In genomic region chr18:21505231-21505630, GRCh38 we compare ENCODE assay signal across 35 cellular contexts.
"Had no signal": no experiment of that assay in that cellular context is flagged by ENCODE, and none has a peak within 500 bp of the region (broad histone marks: within the 10 kb centered on the region; RNA-seq: fewer than 3 reads in every experiment).

No MANE protein-coding gene starts in this region.

- H3K9me3 ChIP-seq: adrenal gland, body of pancreas had no signal

- ATAC-seq: activated CD4-positive, CD25-positive, alpha-beta regulatory T cell treated with anti-CD3 and anti-CD28 coated beads, Interleukin-2, amount 50 U/mL, for 24 hours; activated CD8-positive, alpha-beta T cell treated with anti-CD3 and anti-CD28 coated beads for 36 hours; activated naive CD8-positive, alpha-beta T cell treated with anti-CD3 and anti-CD28 coated beads, Interleukin-2, amount 50 U/mL, for 24 hours; activated T-cell treated with anti-CD3 and anti-CD28 coated beads, Interleukin-2, amount 50 U/mL, for 4 hours; body of pancreas; T-helper 17 cell had no signal

- H3K36me3 Mint-ChIP-seq: activated naive CD4-positive, alpha-beta T cell treated with anti-CD3 and anti-CD28 coated beads, Interleukin-2, amount 50 U/mL, for 24 hours; activated naive CD8-positive, alpha-beta T cell treated with anti-CD3 and anti-CD28 coated beads for 36 hours had no signal

- H3K4me1 Mint-ChIP-seq: activated B cell treated with CpG ODN at 0.5 μM for 24 hours; activated naive CD4-positive, alpha-beta T cell treated with anti-CD3 and anti-CD28 coated beads, Interleukin-2, amount 50 U/mL, for 24 hours; activated naive CD8-positive, alpha-beta T cell treated with anti-CD3 and anti-CD28 coated beads for 36 hours; activated naive CD8-positive, alpha-beta T cell treated with anti-CD3 and anti-CD28 coated beads, Interleukin-2, amount 50 U/mL, for 24 hours; central memory CD8-positive, alpha-beta T cell; T-helper 17 cell had no signal

- DNase-seq: activated B cell treated with CpG ODN at 0.5 μM for 24 hours; activated CD4-positive, alpha-beta T cell treated with anti-CD3 and anti-CD28 coated beads for 48 hours; activated CD4-positive, alpha-beta T cell treated with anti-CD3 and anti-CD28 coated beads, Interleukin-2, amount 50 U/mL, for 1 hour; activated CD4-positive, alpha-beta T cell treated with anti-CD3 and anti-CD28 coated beads, Interleukin-2, amount 50 U/mL, for 48 hours; activated CD8-positive, alpha-beta memory T cell treated with anti-CD3 and anti-CD28 coated beads for 24 hours; activated CD8-positive, alpha-beta T cell treated with anti-CD3 and anti-CD28 coated beads for 36 hours; activated effector memory CD4-positive, alpha-beta T cell treated with anti-CD3 and anti-CD28 coated beads, Interleukin-2, amount 50 U/mL, for 16 hours; activated naive CD4-positive, alpha-beta T cell treated with anti-CD3 and anti-CD28 coated beads for 36 hours; activated naive CD8-positive, alpha-beta T cell treated with anti-CD3 and anti-CD28 coated beads for 36 hours; activated naive CD8-positive, alpha-beta T cell treated with anti-CD3 and anti-CD28 coated beads, Interleukin-2, amount 50 U/mL, for 24 hours; activated T-cell treated with anti-CD3 and anti-CD28 coated beads, Interleukin-2, amount 50 U/mL, for 4 hours; adrenal gland; amygdala; aorta; body of pancreas; cortex of kidney; dermis blood vessel endothelial cell; effector CD4-positive, alpha-beta T cell; foreskin fibroblast; head of caudate nucleus; T-helper 1 cell; T-helper 17 cell; T1000; WERI-Rb-1 had no signal

- H3K9me3 Mint-ChIP-seq: activated B cell treated with CpG ODN at 0.5 μM for 24 hours; activated CD8-positive, alpha-beta T cell treated with anti-CD3 and anti-CD28 coated beads for 36 hours; activated naive CD4-positive, alpha-beta T cell treated with anti-CD3 and anti-CD28 coated beads for 36 hours; activated naive CD4-positive, alpha-beta T cell treated with anti-CD3 and anti-CD28 coated beads, Interleukin-2, amount 50 U/mL, for 24 hours; activated naive CD8-positive, alpha-beta T cell treated with anti-CD3 and anti-CD28 coated beads for 36 hours; activated naive CD8-positive, alpha-beta T cell treated with anti-CD3 and anti-CD28 coated beads, Interleukin-2, amount 50 U/mL, for 24 hours; activated T-cell treated with anti-CD3 and anti-CD28 coated beads, Interleukin-2, amount 50 U/mL, for 4 hours; activated T-helper 1 cell treated with anti-CD3 and anti-CD28 coated beads, Interleukin-12 subunit alpha, Interleukin-12 subunit beta, Interleukin-2, Interleukin-4 antibody, amounts not matched to agents 30 ng/mL and 10 ng/mL and 1 ng/mL, durations not matched to agents 14 hours and 24 hours and 36 hours; activated T-helper 2 cell treated with anti-CD3 and anti-CD28 coated beads, Interferon-gamma antibody, Interleukin-2, Interleukin-4, amounts not matched to agents 10 μg/mL and 5 μg/mL and 100 μg/mL, durations not matched to agents 14 hours and 24 hours and 36 hours; central memory CD8-positive, alpha-beta T cell; T-helper 2 cell treated with Interferon-gamma antibody and Interleukin-4, amounts not matched to agents 5 μg/mL and 100 μg/mL, for 36 hours had no signal

- H3K4me3 Mint-ChIP-seq: activated B cell treated with CpG ODN at 0.5 μM for 24 hours; activated CD8-positive, alpha-beta T cell treated with anti-CD3 and anti-CD28 coated beads for 36 hours; activated naive CD4-positive, alpha-beta T cell treated with anti-CD3 and anti-CD28 coated beads for 36 hours; activated naive CD4-positive, alpha-beta T cell treated with anti-CD3 and anti-CD28 coated beads, Interleukin-2, amount 50 U/mL, for 24 hours; activated naive CD8-positive, alpha-beta T cell treated with anti-CD3 and anti-CD28 coated beads for 36 hours; activated naive CD8-positive, alpha-beta T cell treated with anti-CD3 and anti-CD28 coated beads, Interleukin-2, amount 50 U/mL, for 24 hours; activated T-cell treated with anti-CD3 and anti-CD28 coated beads, Interleukin-2, amount 50 U/mL, for 4 hours; activated T-helper 1 cell treated with anti-CD3 and anti-CD28 coated beads, Interleukin-12 subunit alpha, Interleukin-12 subunit beta, Interleukin-2, Interleukin-4 antibody, amounts not matched to agents 30 ng/mL and 10 ng/mL and 1 ng/mL, durations not matched to agents 14 hours and 24 hours and 36 hours; central memory CD8-positive, alpha-beta T cell; T-helper 17 cell; T-helper 2 cell treated with Interferon-gamma antibody and Interleukin-4, amounts not matched to agents 5 μg/mL and 100 μg/mL, for 36 hours had no signal

- H3K27ac ChIP-seq: adrenal gland, body of pancreas, epithelial cell of prostate, WERI-Rb-1 had no signal

- H3K27me3 ChIP-seq: adrenal gland, body of pancreas had no signal

- H3K4me1 ChIP-seq: adrenal gland, body of pancreas had no signal

- H3K36me3 ChIP-seq: adrenal gland, WERI-Rb-1 had no signal

- FAIRE-seq: colon, endometrium, endothelial cell of umbilical vein, frontal cortex had no signal

- H3K27ac Mint-ChIP-seq: activated B cell treated with CpG ODN at 0.5 μM for 24 hours; activated CD8-positive, alpha-beta T cell treated with anti-CD3 and anti-CD28 coated beads for 36 hours; activated naive CD4-positive, alpha-beta T cell treated with anti-CD3 and anti-CD28 coated beads for 36 hours; activated naive CD4-positive, alpha-beta T cell treated with anti-CD3 and anti-CD28 coated beads, Interleukin-2, amount 50 U/mL, for 24 hours; activated naive CD8-positive, alpha-beta T cell treated with anti-CD3 and anti-CD28 coated beads for 36 hours; activated naive CD8-positive, alpha-beta T cell treated with anti-CD3 and anti-CD28 coated beads, Interleukin-2, amount 50 U/mL, for 24 hours; activated T-helper 1 cell treated with anti-CD3 and anti-CD28 coated beads, Interleukin-12 subunit alpha, Interleukin-12 subunit beta, Interleukin-2, Interleukin-4 antibody, amounts not matched to agents 30 ng/mL and 10 ng/mL and 1 ng/mL, durations not matched to agents 14 hours and 24 hours and 36 hours; activated T-helper 2 cell treated with anti-CD3 and anti-CD28 coated beads, Interferon-gamma antibody, Interleukin-2, Interleukin-4, amounts not matched to agents 10 μg/mL and 5 μg/mL and 100 μg/mL, durations not matched to agents 14 hours and 24 hours and 36 hours; T-helper 17 cell; T-helper 2 cell treated with Interferon-gamma antibody and Interleukin-4, amounts not matched to agents 5 μg/mL and 100 μg/mL, for 36 hours had no signal

- H3K27me3 Mint-ChIP-seq: activated B cell treated with CpG ODN at 0.5 μM for 24 hours; activated CD8-positive, alpha-beta T cell treated with anti-CD3 and anti-CD28 coated beads for 36 hours; activated naive CD4-positive, alpha-beta T cell treated with anti-CD3 and anti-CD28 coated beads, Interleukin-2, amount 50 U/mL, for 24 hours; activated naive CD8-positive, alpha-beta T cell treated with anti-CD3 and anti-CD28 coated beads for 36 hours; activated naive CD8-positive, alpha-beta T cell treated with anti-CD3 and anti-CD28 coated beads, Interleukin-2, amount 50 U/mL, for 24 hours; central memory CD8-positive, alpha-beta T cell; T-helper 17 cell had no signal

- H3K4me3 ChIP-seq: adrenal gland, body of pancreas had no signal
